Comparison of ENCODE assay signal across 2 cellular contexts in genomic region chr3:44571024-44571423, GRCh38.
TF ChIP-seq lines count a peak whose summit lies in the region.

No MANE protein-coding gene starts in this region.

TF ChIP-seq in HCT116, 20 proteins besides CTCF, POLR2A, EP300 and RAD21:
- TF ChIP-seq ZNF274 (IDR thresholded peaks at IDR 0.05; ENCODE audit: low read depth, low read length) (peak; percentile 37), ZBTB33 (IDR thresholded peaks at IDR 0.05; ENCODE audit: extremely low read depth, insufficient replicate concordance, low read length) (no peak)
TF ChIP-seq in HCT116: peak in this region for 1.

TF ChIP-seq in K562, 482 proteins besides CTCF, POLR2A, EP300 and RAD21:
- TF ChIP-seq ILF3 (IDR thresholded peaks at IDR 0.05; ENCODE audit: borderline replicate concordance): no peak
- TF ChIP-seq ZNF274 (IDR thresholded peaks at IDR 0.05; ENCODE audit: borderline replicate concordance, low read depth, low read length): peak; percentile 91
